Comparison of ENCODE assay signal across 29 cellular contexts in the genomic region with DNA sequence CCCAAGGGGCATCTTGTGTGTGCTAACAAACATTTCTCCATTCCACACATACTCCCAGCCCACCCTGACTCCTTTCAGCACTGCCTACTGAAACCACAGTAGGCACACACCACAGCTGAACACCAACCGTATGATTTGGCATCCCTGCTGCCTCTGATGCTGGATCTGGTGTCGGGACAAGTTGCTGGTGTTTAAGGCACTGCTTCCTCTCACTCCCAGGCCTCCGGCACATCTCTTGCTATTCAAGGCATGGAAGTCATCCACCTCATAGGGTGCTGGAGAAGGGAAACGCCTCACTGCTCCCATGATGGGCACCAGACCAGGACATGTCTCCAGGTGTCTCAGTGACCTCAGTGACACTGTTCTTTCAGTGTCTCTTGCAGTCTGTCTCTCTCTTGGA. TPM values are rescaled to one million over a fixed set of nuclear protein-coding genes. Genes with fewer than 3 reads are reported as not detected.
"Had no signal": no experiment of that assay in that cellular context is flagged by ENCODE, and none has a peak within 500 bp of the region (broad histone marks: within the 10 kb centered on the region; RNA-seq: fewer than 3 reads in every experiment).

No MANE protein-coding gene starts in this region.

- DNase-seq: activated CD4-positive, alpha-beta memory T cell treated with anti-CD3 and anti-CD28 coated beads for 36 hours; activated CD4-positive, alpha-beta T cell treated with anti-CD3 and anti-CD28 coated beads, Interleukin-2, amount 10 ng/mL, durations not matched to agents 7 days and 5 days; activated CD4-positive, CD25-positive, alpha-beta regulatory T cell; activated CD8-positive, alpha-beta memory T cell treated with anti-CD3 and anti-CD28 coated beads for 24 hours; activated gamma-delta T cell; activated naive CD4-positive, alpha-beta T cell treated with anti-CD3 and anti-CD28 coated beads for 36 hours; activated T-cell treated with anti-CD3 and anti-CD28 coated beads for 4 hours; activated T-cell treated with anti-CD3 and anti-CD28 coated beads, Interleukin-2, amount 50 U/mL, for 48 hours; central memory CD4-positive, alpha-beta T cell; NCI-H1092; NCI-H1417; NCI-H1930; NCI-H345; NCI-H510A; NCI-H526 treated with DMSO at 0.1 percent for 48 hours; NK-92 treated with Interleukin-12 subunit alpha and Interleukin-12 subunit beta, amount 100 ng/mL, for 24 hours; OCI-M1; RPMI8226; T-cell; T-helper 2 cell; T1000 had no signal

- H3K27ac Mint-ChIP-seq: activated CD4-positive, alpha-beta memory T cell treated with anti-CD3 and anti-CD28 coated beads for 36 hours; activated CD4-positive, alpha-beta T cell treated with anti-CD3 and anti-CD28 coated beads, Interleukin-2, amount 10 ng/mL, durations not matched to agents 7 days and 5 days; activated naive CD4-positive, alpha-beta T cell treated with anti-CD3 and anti-CD28 coated beads for 36 hours; activated naive CD8-positive, alpha-beta T cell; activated T-helper 17 cell treated with anti-CD3 and anti-CD28 coated beads, Interleukin-2, amount 50 U/mL, for 72 hours; T-cell had no signal

- H3K4me1 Mint-ChIP-seq: activated T-helper 17 cell treated with anti-CD3 and anti-CD28 coated beads, Interleukin-2, amount 50 U/mL, for 72 hours had no signal

- H3K9ac ChIP-seq: KMS-11 had no signal

- H3K27me3 Mint-ChIP-seq: activated CD4-positive, alpha-beta memory T cell treated with anti-CD3 and anti-CD28 coated beads for 36 hours; activated CD4-positive, alpha-beta T cell treated with anti-CD3 and anti-CD28 coated beads, Interleukin-2, amount 10 ng/mL, durations not matched to agents 7 days and 5 days; activated T-helper 17 cell treated with anti-CD3 and anti-CD28 coated beads, Interleukin-2, amount 50 U/mL, for 72 hours; T-cell had no signal

- H3K4me3 Mint-ChIP-seq: activated CD4-positive, alpha-beta memory T cell treated with anti-CD3 and anti-CD28 coated beads for 36 hours; activated CD4-positive, alpha-beta T cell treated with anti-CD3 and anti-CD28 coated beads, Interleukin-2, amount 10 ng/mL, durations not matched to agents 7 days and 5 days; activated naive CD4-positive, alpha-beta T cell treated with anti-CD3 and anti-CD28 coated beads for 36 hours; activated naive CD8-positive, alpha-beta T cell; activated T-helper 17 cell treated with anti-CD3 and anti-CD28 coated beads, Interleukin-2, amount 50 U/mL, for 72 hours; T-cell had no signal

- H3K4me2 ChIP-seq: KMS-11 had no signal

- ATAC-seq: activated T-helper 17 cell treated with anti-CD3 and anti-CD28 coated beads, Interleukin-2, amount 50 U/mL, for 72 hours; Panc1; Right ventricle myocardium inferior; T-cell had no signal

- FAIRE-seq: TTC549 had no signal

- H3K27ac ChIP-seq: KMS-11, SK-N-MC had no signal

- H3K9me3 Mint-ChIP-seq: activated CD4-positive, alpha-beta memory T cell treated with anti-CD3 and anti-CD28 coated beads for 36 hours; activated CD4-positive, alpha-beta T cell treated with anti-CD3 and anti-CD28 coated beads, Interleukin-2, amount 10 ng/mL, durations not matched to agents 7 days and 5 days; activated naive CD4-positive, alpha-beta T cell treated with anti-CD3 and anti-CD28 coated beads for 36 hours; activated T-helper 17 cell treated with anti-CD3 and anti-CD28 coated beads, Interleukin-2, amount 50 U/mL, for 72 hours; T-cell had no signal

- H3K36me3 Mint-ChIP-seq: activated CD4-positive, alpha-beta memory T cell treated with anti-CD3 and anti-CD28 coated beads for 36 hours; activated naive CD8-positive, alpha-beta T cell; T-cell had no signal

- H3K4me3 ChIP-seq: SK-N-MC had no signal

RNA-seq across cellular contexts. Expression of a gene that starts 2.4 kb away (rescaled TPM):
- total RNA-seq: activated CD4-positive, alpha-beta memory T cell treated with anti-CD3 and anti-CD28 coated beads for 36 hours; activated CD4-positive, alpha-beta T cell treated with anti-CD3 and anti-CD28 coated beads, Interleukin-2, amount 10 ng/mL, durations not matched to agents 7 days and 5 days; activated naive CD4-positive, alpha-beta T cell treated with anti-CD3 and anti-CD28 coated beads for 36 hours; activated T-helper 17 cell treated with anti-CD3 and anti-CD28 coated beads, Interleukin-2, amount 50 U/mL, for 72 hours; MCF 10A; Right ventricle myocardium inferior; T-cell had no signal
